ENCODE assay signal across 9 cellular contexts in the genomic region with DNA sequence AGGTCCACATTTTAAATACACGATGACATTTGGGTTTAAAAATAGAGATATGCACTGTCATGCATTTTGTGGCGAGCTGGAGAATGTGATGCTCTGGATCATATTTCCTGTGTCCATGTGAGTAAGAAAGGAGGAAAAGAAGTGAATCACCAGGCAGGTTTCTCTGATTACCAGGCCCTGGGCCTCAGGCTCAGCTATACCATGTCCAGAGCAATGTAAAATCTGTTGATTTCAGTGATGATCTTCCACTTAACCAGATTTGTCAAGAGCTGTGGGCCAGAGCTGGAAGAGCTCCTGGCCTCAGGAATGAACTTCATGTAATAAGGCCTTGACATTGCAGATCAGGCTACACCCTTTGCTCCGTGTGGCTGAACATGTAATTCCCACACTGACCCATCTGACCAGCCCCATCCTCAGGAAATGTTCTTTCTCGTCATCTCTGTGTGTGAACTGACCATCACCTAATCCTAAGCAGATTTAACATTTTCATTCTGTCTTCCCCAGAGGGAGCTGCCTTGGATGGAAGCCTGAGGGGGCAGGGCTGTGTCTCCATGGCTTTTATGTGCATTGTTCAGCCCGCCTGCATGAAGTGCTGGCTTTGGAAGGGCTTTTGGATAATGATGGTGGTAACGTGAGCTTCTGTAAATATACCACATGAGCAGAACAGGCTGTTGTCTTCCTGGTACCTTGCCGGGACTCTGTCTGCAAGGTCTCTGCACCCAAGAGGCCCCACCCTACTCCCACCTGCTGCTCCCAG. TPM values are rescaled to one million over a fixed set of nuclear protein-coding genes. Genes with fewer than 3 reads are reported as not detected.
DNase-seq lines count a peak whose midpoint lies in the region; ATAC-seq and TF ChIP-seq lines count a peak whose summit lies in the region.
"Had no signal": no experiment of that assay in that cellular context is flagged by ENCODE, and none has a peak within 500 bp of the region (broad histone marks: within the 10 kb centered on the region; RNA-seq: fewer than 3 reads in every experiment).

No MANE protein-coding gene starts in this region.

- no peak overlapping the region for H3K27ac Mint-ChIP-seq in CD8-positive, alpha-beta T cell
- no peak overlapping the region for H3K27ac Mint-ChIP-seq in activated CD4-positive, alpha-beta memory T cell treated with anti-CD3 and anti-CD28 coated beads for 36 hours

- no peak overlapping the region for H3K4me3 ChIP-seq in CD8-positive, alpha-beta T cell (ENCODE audit: low read depth, low read length)

- H3K4me1 Mint-ChIP-seq in CD8-positive, alpha-beta T cell (ENCODE audit: low read depth) = peaks cover 7% of the 10 kb centered on the region
- H3K4me1 Mint-ChIP-seq in activated CD4-positive, alpha-beta memory T cell treated with anti-CD3 and anti-CD28 coated beads for 36 hours (ENCODE audit: low read depth) = no peaks in the 10 kb centered on the region

- H3K27me3 Mint-ChIP-seq in CD8-positive, alpha-beta T cell (ENCODE audit: low read depth) = no peaks in the 10 kb centered on the region
- no peaks in the 10 kb centered on the region for H3K27me3 Mint-ChIP-seq in activated CD4-positive, alpha-beta memory T cell treated with anti-CD3 and anti-CD28 coated beads for 36 hours

- H3K27me3 ChIP-seq in CD8-positive, alpha-beta T cell (ENCODE audit: insufficient read depth, low read length) = no peaks in the 10 kb centered on the region

- peaks cover 25% of the 10 kb centered on the region for H3K36me3 ChIP-seq in CD8-positive, alpha-beta T cell (ENCODE audit: insufficient read depth, low read length)

- CTCF ChIA-PET in CD8-positive, alpha-beta T cell (lab: Charles Lee) = interaction anchor here (1.3 to 1.4 kb wide), 2 partner anchors 39 to 40 kb away, joined by 3 to 5 read pairs; no protein-coding TSS in a partner anchor
- CTCF ChIA-PET in activated CD4-positive, alpha-beta memory T cell treated with anti-CD3 and anti-CD28 coated beads for 36 hours (lab: Charles Lee) = no interaction called here

- TF ChIP-seq CTCF in CD8-positive, alpha-beta T cell (IDR thresholded peaks at IDR 0.05) = no peak
- no peak for TF ChIP-seq CTCF in GM10266 (IDR thresholded peaks at IDR 0.05; ENCODE audit: control insufficient read depth, insufficient read depth, low read depth, missing control alignments)

- H3K4me1 ChIP-seq in CD8-positive, alpha-beta T cell (ENCODE audit: insufficient read depth, low read length) = no peaks in the 10 kb centered on the region

- no peaks in the 10 kb centered on the region for H3K9me3 ChIP-seq in CD8-positive, alpha-beta T cell (ENCODE audit: low read length)

- H3K9me3 Mint-ChIP-seq in CD8-positive, alpha-beta T cell = peaks cover under 1% of the 10 kb centered on the region
- H3K9me3 Mint-ChIP-seq in activated CD4-positive, alpha-beta memory T cell treated with anti-CD3 and anti-CD28 coated beads for 36 hours = peaks cover under 1% of the 10 kb centered on the region

- POLR2A ChIA-PET in CD8-positive, alpha-beta T cell (lab: Charles Lee) = no interaction called here
- POLR2A ChIA-PET in activated CD4-positive, alpha-beta memory T cell treated with anti-CD3 and anti-CD28 coated beads for 36 hours (lab: Charles Lee) = no interaction called here

- DNase-seq in DMS153 (lab: John Stamatoyannopoulos, UW) (peak; percentile 97), NCI-H1930 (lab: John Stamatoyannopoulos, UW) (peak; percentile 16 to 52), amniotic epithelial cell (ENCODE audit: low read depth) (peak; percentile 81), myocyte (ENCODE audit: low read depth) (peak; percentile 95), GM10266 (ENCODE audit: extremely low spot score) (no peak)
- DNase-seq in CD8-positive, alpha-beta T cell = no peak
- no peak for DNase-seq in activated CD4-positive, alpha-beta memory T cell treated with anti-CD3 and anti-CD28 coated beads for 36 hours

- ATAC-seq in HG03457 (IDR thresholded peaks at IDR 0.05; ENCODE audit: unreplicated experiment) = no peak
- ATAC-seq in CD8-positive, alpha-beta T cell = no peak

- no peak overlapping the region for H3K4me3 Mint-ChIP-seq in CD8-positive, alpha-beta T cell
- H3K4me3 Mint-ChIP-seq in activated CD4-positive, alpha-beta memory T cell treated with anti-CD3 and anti-CD28 coated beads for 36 hours = no peak overlapping the region

- no peak overlapping the region for H3K27ac ChIP-seq in CD8-positive, alpha-beta T cell (ENCODE audit: low read depth, low read length)
- H3K27ac ChIP-seq: VCaP had no signal

- intact Hi-C loops in CD8-positive, alpha-beta T cell (cut with DNase I, micrococcal nuclease) = no loop called here
- intact Hi-C loops in activated CD4-positive, alpha-beta memory T cell treated with anti-CD3 and anti-CD28 coated beads for 36 hours (cut with micrococcal nuclease) = no loop called here

- peaks cover 68% of the 10 kb centered on the region for H3K36me3 Mint-ChIP-seq in CD8-positive, alpha-beta T cell
- H3K36me3 Mint-ChIP-seq in activated CD4-positive, alpha-beta memory T cell treated with anti-CD3 and anti-CD28 coated beads for 36 hours = peaks cover 29% of the 10 kb centered on the region

RNA-seq across cellular contexts. Expression of gene CRACR2A, which starts 54.5 kb away (rescaled TPM):
- 2.5 and 3.0 TPM in 2 replicates for total RNA-seq in myocyte
- polyA plus RNA-seq in myocyte (2012) = 0.73 TPM
- total RNA-seq in CD8-positive, alpha-beta T cell = 10 to 100 TPM; 17.9 TPM
- total RNA-seq in activated CD4-positive, alpha-beta memory T cell treated with anti-CD3 and anti-CD28 coated beads for 36 hours = 10 to 100 TPM; 15.8 to 19.1 TPM

Comparison
In these comparisons a context has a peak if more than half of its experiments do, and no peak if none do; other contexts are left out.
1. DNase-seq: peak in DMS153 (single experiment), NCI-H1930 (2 of 2), amniotic epithelial cell (single experiment) and myocyte (single experiment); none in CD8-positive, alpha-beta T cell (0 of 7), activated CD4-positive, alpha-beta memory T cell treated with anti-CD3 and anti-CD28 coated beads for 36 hours (single experiment) and GM10266 (single experiment).